ENCODE assay signal across 35 cellular contexts in the genomic region with DNA sequence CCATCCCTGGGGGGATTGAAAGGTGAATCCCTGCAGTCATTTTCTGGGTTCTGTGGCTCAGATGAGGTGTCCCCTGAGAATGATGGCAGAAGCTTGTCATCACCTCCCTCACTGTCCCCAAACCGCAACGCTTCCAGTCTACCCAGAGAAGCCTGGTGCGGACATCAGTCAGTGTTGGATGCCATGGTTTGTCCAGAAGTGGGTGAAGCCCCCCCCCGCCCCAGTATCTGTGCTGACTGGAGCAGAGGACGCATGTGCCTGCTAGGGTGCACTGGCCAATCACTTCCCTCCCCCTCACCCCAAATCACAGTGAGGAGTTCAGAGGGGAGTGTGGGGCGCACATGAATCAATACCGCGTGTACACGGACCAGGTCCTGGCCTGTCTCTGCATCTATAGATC.
"Had no signal": no experiment of that assay in that cellular context is flagged by ENCODE, and none has a peak within 500 bp of the region (broad histone marks: within the 10 kb centered on the region; RNA-seq: fewer than 3 reads in every experiment).

No MANE protein-coding gene starts in this region.

- H3K27me3 ChIP-seq: body of pancreas, Peyer's patch had no signal

- H3K4me3 Mint-ChIP-seq: activated CD4-positive, alpha-beta T cell treated with anti-CD3 and anti-CD28 coated beads, Interleukin-2, amount 10 ng/mL, durations not matched to agents 24 days and 14 days; activated CD8-positive, alpha-beta T cell treated with anti-CD3 and anti-CD28 coated beads for 36 hours; activated naive CD4-positive, alpha-beta T cell treated with anti-CD3 and anti-CD28 coated beads for 36 hours; activated T-cell treated with anti-CD3 and anti-CD28 coated beads, Interleukin-2, amount 50 U/mL, for 4 hours; activated T-helper 1 cell treated with anti-CD3 and anti-CD28 coated beads, Interleukin-12 subunit alpha, Interleukin-12 subunit beta, Interleukin-2, Interleukin-4 antibody, amounts not matched to agents 30 ng/mL and 10 ng/mL and 1 ng/mL, durations not matched to agents 14 hours and 24 hours and 36 hours had no signal

- H3K27ac ChIP-seq: adrenal gland, body of pancreas, breast epithelium, Peyer's patch, WERI-Rb-1 had no signal

- DNase-seq: activated CD4-positive, alpha-beta T cell treated with anti-CD3 and anti-CD28 coated beads, Interleukin-2, amount 10 ng/mL, durations not matched to agents 24 days and 14 days; activated CD4-positive, alpha-beta T cell treated with anti-CD3 and anti-CD28 coated beads, Interleukin-2, amount 50 U/mL, for 4 hours; activated CD4-positive, CD25-positive, alpha-beta regulatory T cell; activated CD8-positive, alpha-beta T cell treated with anti-CD3 and anti-CD28 coated beads for 36 hours; activated gamma-delta T cell treated with Interleukin-2 at 50 U/mL for 16 hours; activated naive CD4-positive, alpha-beta T cell treated with anti-CD3 and anti-CD28 coated beads for 36 hours; activated T-cell treated with anti-CD3 and anti-CD28 coated beads for 4 hours; activated T-cell treated with anti-CD3 and anti-CD28 coated beads, Interleukin-2, amount 50 U/mL, for 4 hours; body of pancreas; caudate nucleus; cerebellar nuclear complex; NCI-H1048; NCI-H1105 treated with DMSO at 0.1 percent for 48 hours; NCI-H1694; NCI-H1930; NCI-H2081 treated with DMSO at 0.1 percent for 48 hours; NCI-H226; NCI-H446 treated with DMSO at 0.1 percent for 48 hours; NCI-H524; NCI-H69; NCI-H82; PC-3; Peyer's patch; RPMI8226; SIG-M5; T-helper 1 cell; T-helper 2 cell; T-helper 9 cell; WERI-Rb-1 had no signal

- H3K4me3 ChIP-seq: adrenal gland, body of pancreas, breast epithelium, K562, Peyer's patch had no signal

- H3K27ac Mint-ChIP-seq: activated CD4-positive, alpha-beta T cell treated with anti-CD3 and anti-CD28 coated beads, Interleukin-2, amount 10 ng/mL, durations not matched to agents 24 days and 14 days; activated CD8-positive, alpha-beta T cell treated with anti-CD3 and anti-CD28 coated beads for 36 hours; activated naive CD4-positive, alpha-beta T cell treated with anti-CD3 and anti-CD28 coated beads for 36 hours; activated T-helper 1 cell treated with anti-CD3 and anti-CD28 coated beads, Interleukin-12 subunit alpha, Interleukin-12 subunit beta, Interleukin-2, Interleukin-4 antibody, amounts not matched to agents 30 ng/mL and 10 ng/mL and 1 ng/mL, durations not matched to agents 14 hours and 24 hours and 36 hours had no signal

- H3K9me3 Mint-ChIP-seq: activated CD4-positive, alpha-beta T cell treated with anti-CD3 and anti-CD28 coated beads, Interleukin-2, amount 10 ng/mL, durations not matched to agents 24 days and 14 days; activated CD8-positive, alpha-beta T cell treated with anti-CD3 and anti-CD28 coated beads for 36 hours; activated naive CD4-positive, alpha-beta T cell treated with anti-CD3 and anti-CD28 coated beads for 36 hours; activated naive CD4-positive, alpha-beta T cell treated with anti-CD3 and anti-CD28 coated beads, Interleukin-2, amount 50 U/mL, for 72 hours; activated T-cell treated with anti-CD3 and anti-CD28 coated beads, Interleukin-2, amount 50 U/mL, for 4 hours; activated T-helper 1 cell treated with anti-CD3 and anti-CD28 coated beads, Interleukin-12 subunit alpha, Interleukin-12 subunit beta, Interleukin-2, Interleukin-4 antibody, amounts not matched to agents 30 ng/mL and 10 ng/mL and 1 ng/mL, durations not matched to agents 14 hours and 24 hours and 36 hours had no signal

- H3K9me3 ChIP-seq: adrenal gland, body of pancreas, Peyer's patch had no signal

- H3K36me3 ChIP-seq: adrenal gland, breast epithelium, Peyer's patch, WERI-Rb-1 had no signal

- ATAC-seq: activated CD8-positive, alpha-beta T cell treated with anti-CD3 and anti-CD28 coated beads for 36 hours; activated naive CD4-positive, alpha-beta T cell treated with anti-CD3 and anti-CD28 coated beads, Interleukin-2, amount 50 U/mL, for 72 hours; activated T-cell treated with anti-CD3 and anti-CD28 coated beads, Interleukin-2, amount 50 U/mL, for 4 hours; body of pancreas; K562; PC-3; SK-N-SH treated with all-trans-retinoic acid at 6 μM for 48 hours had no signal

- H3K4me1 Mint-ChIP-seq: activated CD4-positive, alpha-beta T cell treated with anti-CD3 and anti-CD28 coated beads, Interleukin-2, amount 10 ng/mL, durations not matched to agents 24 days and 14 days had no signal

- H3K36me3 Mint-ChIP-seq: activated naive CD4-positive, alpha-beta T cell treated with anti-CD3 and anti-CD28 coated beads, Interleukin-2, amount 50 U/mL, for 72 hours had no signal
